1 cellular context compared by ENCODE assay signal in the genomic region with DNA sequence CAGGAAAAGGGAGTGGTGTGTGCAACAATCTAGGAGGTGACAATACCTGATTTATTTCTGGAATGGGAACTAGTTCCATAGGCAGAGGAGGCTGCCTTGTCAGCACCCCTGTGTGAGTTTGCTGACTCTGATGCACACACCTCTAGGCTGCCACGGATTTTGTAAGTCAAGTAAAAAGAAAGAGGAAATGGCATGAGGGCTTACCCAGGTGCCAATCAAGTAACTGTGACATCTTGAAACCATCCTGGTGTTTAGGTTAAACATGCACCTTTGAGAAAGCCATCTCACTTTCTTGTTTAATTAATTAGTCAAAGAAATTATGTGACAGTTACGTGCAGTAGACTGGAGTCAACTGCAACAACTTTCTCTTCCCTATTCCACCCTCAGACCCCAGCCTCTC.
TF ChIP-seq lines count a peak whose summit lies in the region.

No MANE protein-coding gene starts in this region.

TF ChIP-seq in GM12878, 131 proteins besides CTCF, POLR2A, EP300 and RAD21:
- TF ChIP-seq, protein P1, sequence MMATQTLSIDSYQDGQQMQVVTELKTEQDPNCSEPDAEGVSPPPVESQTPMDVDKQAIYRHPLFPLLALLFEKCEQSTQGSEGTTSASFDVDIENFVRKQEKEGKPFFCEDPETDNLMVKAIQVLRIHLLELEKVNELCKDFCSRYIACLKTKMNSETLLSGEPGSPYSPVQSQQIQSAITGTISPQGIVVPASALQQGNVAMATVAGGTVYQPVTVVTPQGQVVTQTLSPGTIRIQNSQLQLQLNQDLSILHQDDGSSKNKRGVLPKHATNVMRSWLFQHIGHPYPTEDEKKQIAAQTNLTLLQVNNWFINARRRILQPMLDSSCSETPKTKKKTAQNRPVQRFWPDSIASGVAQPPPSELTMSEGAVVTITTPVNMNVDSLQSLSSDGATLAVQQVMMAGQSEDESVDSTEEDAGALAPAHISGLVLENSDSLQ (IDR thresholded peaks at IDR 0.05): peak; percentile 60
- TF ChIP-seq NFIC (IDR thresholded peaks at IDR 0.05; ENCODE audit: low read depth, low read length): no peak
